ENCODE assay signal across 20 cellular contexts in the genomic region with DNA sequence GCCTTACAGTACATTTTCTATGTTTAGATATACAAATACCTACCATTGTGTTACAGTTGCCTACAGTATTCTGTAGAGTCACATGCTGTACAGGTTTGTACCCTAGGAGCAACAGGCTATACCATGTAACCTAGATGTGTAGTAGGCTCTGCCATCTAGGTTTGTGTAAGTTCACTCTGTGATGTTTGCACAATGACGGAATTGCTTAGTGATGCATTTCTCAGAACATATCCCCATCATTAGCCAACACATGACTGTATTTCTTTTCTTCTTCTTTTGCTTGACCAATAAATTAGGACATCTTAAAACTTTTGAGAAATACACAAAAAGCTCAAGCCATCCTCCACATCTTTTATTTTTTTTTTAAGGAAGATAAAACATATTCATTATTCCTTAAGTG. TPM values are rescaled to one million over a fixed set of nuclear protein-coding genes. Genes with fewer than 3 reads are reported as not detected.
DNase-seq lines count a peak whose midpoint lies in the region; ATAC-seq, FAIRE-seq and TF ChIP-seq lines count a peak whose summit lies in the region.
"Had no signal": no experiment of that assay in that cellular context is flagged by ENCODE, and none has a peak within 500 bp of the region (broad histone marks: within the 10 kb centered on the region; RNA-seq: fewer than 3 reads in every experiment).

No MANE protein-coding gene starts in this region.

- H3K27ac ChIP-seq in breast epithelium (peak overlapping the region; percentile 52 to 53), psoas muscle (peak overlapping the region; percentile 92), aorta (ENCODE audit: low read depth in 1 of 2, low read length in 2 of 2) (peak overlapping the region; percentile 59 to 64)
- H3K27ac ChIP-seq: HL-60, SJCRH30 had no signal

- no peak overlapping the region for H3K4me3 Mint-ChIP-seq in MCF 10A (ENCODE audit: unreplicated experiment)
- H3K4me3 Mint-ChIP-seq: activated CD4-positive, alpha-beta T cell treated with anti-CD3 and anti-CD28 coated beads, Interleukin-2, amount 10 ng/mL, durations not matched to agents 7 days and 5 days; natural killer cell treated with Interleukin-12 subunit alpha and Interleukin-12 subunit beta and Interleukin-15 and Interleukin-18, amount 100 ng/mL, for 72 hours; stimulated activated naive B cell treated with anti-CD40 and anti-IgM and Interleukin-4, amounts not matched to agents 10 μg/mL and 1 μg/mL and 100 μg/mL, for 72 hours had no signal

- no peak for ATAC-seq in psoas muscle
- ATAC-seq in aorta (ENCODE audit: low FRiP score): no peak
- ATAC-seq: left cardiac atrium; natural killer cell treated with Interleukin-12 subunit alpha and Interleukin-12 subunit beta and Interleukin-15 and Interleukin-18, amount 100 ng/mL, for 72 hours; PC-3; stimulated activated naive B cell treated with anti-CD40 and anti-IgM and Interleukin-4, amounts not matched to agents 10 μg/mL and 1 μg/mL and 100 μg/mL, for 72 hours had no signal

- POLR2A ChIA-PET in MCF 10A (lab: Yijun Ruan, JAX): no interaction called here

- CTCF ChIA-PET in MCF 10A (lab: Yijun Ruan, JAX): interaction anchor here (0.6 kb wide), 1 partner anchor 94 kb away, joined by 3 read pairs; no protein-coding TSS in a partner anchor

- DNase-seq in breast epithelium (ENCODE audit: low spot score in 2 of 2): no peak
- DNase-seq in MCF 10A (ENCODE audit: unreplicated experiment): no peak
- peak; percentile 72 for DNase-seq in bronchial epithelial cell (ENCODE audit: low read depth)
- no peak for DNase-seq in psoas muscle
- no peak for DNase-seq in aorta
- DNase-seq in NCI-H1092 (lab: John Stamatoyannopoulos, UW): no peak
- no peak for DNase-seq in NCI-H524 (lab: John Stamatoyannopoulos, UW)
- no peak for DNase-seq in superior temporal gyrus (ENCODE audit: extremely low spot score)
- DNase-seq: activated CD4-positive, alpha-beta T cell treated with anti-CD3 and anti-CD28 coated beads, Interleukin-2, amount 10 ng/mL, durations not matched to agents 7 days and 5 days; dorsolateral prefrontal cortex; left cardiac atrium; NCI-H146; NCI-H2171 treated with DMSO at 0.1 percent for 48 hours; PC-3; SJCRH30; stimulated activated naive B cell treated with anti-CD40 and anti-IgM and Interleukin-4, amounts not matched to agents 10 μg/mL and 1 μg/mL and 100 μg/mL, for 72 hours had no signal

- intact Hi-C loops in breast epithelium (cut with DNase I; ENCODE audit: low total_unique reads): no loop called here
- intact Hi-C loops in MCF 10A (cut with micrococcal nuclease): no loop called here
- intact Hi-C loops in psoas muscle (cut with DNase I): no loop called here
- intact Hi-C loops in aorta (cut with DNase I): no loop called here

- H3K4me1 Mint-ChIP-seq in MCF 10A (ENCODE audit: insufficient read depth, unreplicated experiment): peaks cover 8% of the 10 kb centered on the region

- H3K9me3 ChIP-seq in breast epithelium: no peaks in the 10 kb centered on the region
- no peaks in the 10 kb centered on the region for H3K9me3 ChIP-seq in psoas muscle
- H3K9me3 ChIP-seq in aorta (ENCODE audit: control insufficient read depth, low read length): no peaks in the 10 kb centered on the region
- H3K9me3 ChIP-seq: SJCRH30 had no signal

- no peaks in the 10 kb centered on the region for H3K36me3 Mint-ChIP-seq in MCF 10A (ENCODE audit: insufficient read depth, unreplicated experiment)
- H3K36me3 Mint-ChIP-seq: natural killer cell treated with Interleukin-12 subunit alpha and Interleukin-12 subunit beta and Interleukin-15 and Interleukin-18, amount 100 ng/mL, for 72 hours had no signal

- H3K4me1 ChIP-seq in breast epithelium (peaks cover 5 to 9% of the 10 kb centered on the region in 2 donors), psoas muscle (peaks cover 60% of the 10 kb centered on the region), aorta (ENCODE audit: control insufficient read depth in 1 of 2, insufficient read depth in 2 of 2, low read length in 2 of 2) (peaks cover 4 to 7% of the 10 kb centered on the region in 2 donors)

- H3K36me3 ChIP-seq in breast epithelium: no peaks in the 10 kb centered on the region
- H3K36me3 ChIP-seq in bronchial epithelial cell (ENCODE audit: control insufficient read depth, insufficient read depth, low read length): no peaks in the 10 kb centered on the region
- H3K36me3 ChIP-seq in psoas muscle (ENCODE audit: insufficient read depth in 1 of 2, low read depth in 1 of 2): no peaks in the 10 kb centered on the region
- no peaks in the 10 kb centered on the region for H3K36me3 ChIP-seq in aorta (ENCODE audit: control insufficient read depth in 1 of 2, insufficient read depth in 2 of 2, low read length in 1 of 2)
- H3K36me3 ChIP-seq: SJCRH30 had no signal

- BruUV-seq in MCF 10A (replicated peaks; lab: Mats Ljungman, UMichigan): no TSS peak

- no peak for TF ChIP-seq CTCF in breast epithelium (IDR thresholded peaks at IDR 0.05)
- no peak for TF ChIP-seq CTCF in MCF 10A (IDR thresholded peaks at IDR 0.05; ENCODE audit: unreplicated experiment)
- TF ChIP-seq CTCF in bronchial epithelial cell (IDR thresholded peaks at IDR 0.05; ENCODE audit: insufficient read depth, low read length, severe bottlenecking): no peak
- no peak for TF ChIP-seq CTCF in psoas muscle (IDR thresholded peaks at IDR 0.05)

- H3K9me3 Mint-ChIP-seq in MCF 10A (ENCODE audit: unreplicated experiment): no peaks in the 10 kb centered on the region
- H3K9me3 Mint-ChIP-seq: activated CD4-positive, alpha-beta T cell treated with anti-CD3 and anti-CD28 coated beads, Interleukin-2, amount 10 ng/mL, durations not matched to agents 7 days and 5 days; activated T-helper 2 cell treated with anti-CD3 and anti-CD28 coated beads, Interferon-gamma antibody, Interleukin-2, Interleukin-4, amounts not matched to agents 10 μg/mL and 5 μg/mL and 100 μg/mL, durations not matched to agents 14 hours and 24 hours and 36 hours; natural killer cell treated with Interleukin-12 subunit alpha and Interleukin-12 subunit beta and Interleukin-15 and Interleukin-18, amount 100 ng/mL, for 72 hours; stimulated activated naive B cell treated with anti-CD40 and anti-IgM and Interleukin-4, amounts not matched to agents 10 μg/mL and 1 μg/mL and 100 μg/mL, for 72 hours had no signal

- 67 to 92% (median 77%) methylated on average over 1 of the region's 1 CpG for WGBS in psoas muscle, 3 donors
- WGBS in aorta, 2 donors: 34 to 42% methylated on average over 1 of the region's 1 CpG

- FAIRE-seq in bronchial epithelial cell (lab: Jason Lieb, UNC): no peak
- FAIRE-seq: A204.1 had no signal

- no peaks in the 10 kb centered on the region for H3K27me3 Mint-ChIP-seq in MCF 10A (ENCODE audit: insufficient read depth, unreplicated experiment)
- H3K27me3 Mint-ChIP-seq: activated CD4-positive, alpha-beta T cell treated with anti-CD3 and anti-CD28 coated beads, Interleukin-2, amount 10 ng/mL, durations not matched to agents 7 days and 5 days; stimulated activated naive B cell treated with anti-CD40 and anti-IgM and Interleukin-4, amounts not matched to agents 10 μg/mL and 1 μg/mL and 100 μg/mL, for 72 hours had no signal

- H3K4me3 ChIP-seq in breast epithelium (no peak overlapping the region), bronchial epithelial cell (ENCODE audit: low read depth, low read length) (no peak overlapping the region), psoas muscle (no peak overlapping the region), aorta (ENCODE audit: low read length in 2 of 2) (no peak overlapping the region)
- H3K4me3 ChIP-seq: dorsolateral prefrontal cortex, SJCRH30 had no signal

- TF ChIP-seq POLR2A in breast epithelium (IDR thresholded peaks at IDR 0.05): no peak

- H3K27me3 ChIP-seq in breast epithelium (no peaks in the 10 kb centered on the region), bronchial epithelial cell (ENCODE audit: control insufficient read depth, insufficient read depth, low read length) (no peaks in the 10 kb centered on the region), psoas muscle (ENCODE audit: insufficient read depth in 3 of 3, low read length in 2 of 3) (no peaks in the 10 kb centered on the region), aorta (ENCODE audit: control insufficient read depth in 1 of 2, insufficient read depth in 2 of 2, low read length in 1 of 2) (no peaks in the 10 kb centered on the region)
- H3K27me3 ChIP-seq: dorsolateral prefrontal cortex, SJCRH30 had no signal

- H3K27ac Mint-ChIP-seq in MCF 10A (ENCODE audit: low read depth, unreplicated experiment): no peak overlapping the region
- H3K27ac Mint-ChIP-seq: activated CD4-positive, alpha-beta T cell treated with anti-CD3 and anti-CD28 coated beads, Interleukin-2, amount 10 ng/mL, durations not matched to agents 7 days and 5 days; activated T-helper 2 cell treated with anti-CD3 and anti-CD28 coated beads, Interferon-gamma antibody, Interleukin-2, Interleukin-4, amounts not matched to agents 10 μg/mL and 5 μg/mL and 100 μg/mL, durations not matched to agents 14 hours and 24 hours and 36 hours; natural killer cell treated with Interleukin-12 subunit alpha and Interleukin-12 subunit beta and Interleukin-15 and Interleukin-18, amount 100 ng/mL, for 72 hours; stimulated activated naive B cell treated with anti-CD40 and anti-IgM and Interleukin-4, amounts not matched to agents 10 μg/mL and 1 μg/mL and 100 μg/mL, for 72 hours had no signal

RNA-seq across cellular contexts. Expression of a gene that starts 5.5 kb away (rescaled TPM):
- total RNA-seq in breast epithelium: 100 to 1,000 TPM in 2 of 3 donors, 10 to 100 TPM in 1; 94.8 to 240 (median 144) TPM
- total RNA-seq in MCF 10A (2022): 15.8 and 17.8 TPM in 2 replicates
- total RNA-seq in bronchial epithelial cell: 18.7 and 37.0 TPM in 2 replicates
- total RNA-seq in psoas muscle: 100 to 1,000 TPM in 3 of 4 donors, 10 to 100 TPM in 1; 25.4 to 225 (median 148) TPM
- polyA plus RNA-seq in psoas muscle: 100 to 1,000 TPM in 2 of 3 donors, 10 to 100 TPM in 1; 26.7 to 704 (median 448) TPM
- total RNA-seq in aorta: 100 to 1,000 TPM; 116 to 140 TPM
- 10 to 100 TPM; 31.4 to 45.6 TPM for polyA plus RNA-seq in aorta
